In the genomic region with DNA sequence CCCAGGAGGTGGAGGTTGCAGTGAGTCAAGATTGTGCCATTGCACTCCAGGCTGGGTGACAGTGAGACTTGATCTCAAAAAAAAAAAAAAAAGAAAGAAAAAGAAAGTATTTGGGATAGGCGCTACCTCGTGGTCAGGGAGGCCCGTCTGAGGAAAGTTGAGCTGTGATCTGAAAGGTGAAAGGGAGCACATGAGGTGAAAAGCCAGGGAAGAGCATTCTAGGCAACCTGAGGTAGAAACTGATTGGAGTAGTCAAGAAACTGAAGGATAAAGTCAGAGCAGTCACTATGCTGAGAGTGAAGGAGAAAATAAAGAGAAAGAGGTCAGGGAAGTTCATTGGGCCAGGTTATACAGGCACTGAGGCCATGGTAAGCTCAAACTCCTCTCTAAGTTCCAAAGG, we compare ENCODE assay signal across 16 cellular contexts. TPM values are rescaled to one million over a fixed set of nuclear protein-coding genes. Genes with fewer than 3 reads are reported as not detected.
DNase-seq lines count a peak whose midpoint lies in the region; TF ChIP-seq lines count a peak whose summit lies in the region.
"Had no signal": no experiment of that assay in that cellular context is flagged by ENCODE, and none has a peak within 500 bp of the region (broad histone marks: within the 10 kb centered on the region; RNA-seq: fewer than 3 reads in every experiment).

No MANE protein-coding gene starts in this region.

- H3K79me2 ChIP-seq in mammary epithelial cell (ENCODE audit: insufficient read depth, low read length) = peaks cover 31% of the 10 kb centered on the region

- no peaks in the 10 kb centered on the region for H4K20me1 ChIP-seq in mammary epithelial cell (ENCODE audit: insufficient read depth, low read length)

- no CpG with 5 or more reads among the region's 3 CpGs for WGBS in mammary epithelial cell (ENCODE audit: low coverage, missing lambda C conversion rate)

- H3K4me1 Mint-ChIP-seq in activated T-helper 2 cell treated with anti-CD3 and anti-CD28 coated beads, Interferon-gamma antibody, Interleukin-2, Interleukin-4, amounts not matched to agents 10 μg/mL and 5 μg/mL and 100 μg/mL, durations not matched to agents 14 hours and 24 hours and 36 hours (ENCODE audit: low read depth) = peaks cover 20% of the 10 kb centered on the region
- H3K4me1 Mint-ChIP-seq in type B pancreatic cell (ENCODE audit: unreplicated experiment) = no peaks in the 10 kb centered on the region

- intact Hi-C loops in breast epithelium (cut with DNase I; ENCODE audit: low total_unique reads) (no loop called here), mammary epithelial cell (cut with micrococcal nuclease) (no loop called here), colonic mucosa (cut with DNase I) (no loop called here)
- intact Hi-C loops in activated T-helper 2 cell treated with anti-CD3 and anti-CD28 coated beads, Interferon-gamma antibody, Interleukin-2, Interleukin-4, amounts not matched to agents 10 μg/mL and 5 μg/mL and 100 μg/mL, durations not matched to agents 14 hours and 24 hours and 36 hours (cut with micrococcal nuclease) = no loop called here

- CTCF ChIA-PET in mammary epithelial cell (lab: Charles Lee; ENCODE audit: low non-redundant PET) = no interaction called here

- H3K4me1 ChIP-seq in breast epithelium (no peaks in the 10 kb centered on the region), mammary epithelial cell (ENCODE audit: insufficient read depth, low read length) (no peaks in the 10 kb centered on the region), colonic mucosa (no peaks in the 10 kb centered on the region)
- H3K4me1 ChIP-seq: BE2C had no signal

- peaks cover 77% of the 10 kb centered on the region for H3K36me3 Mint-ChIP-seq in activated T-helper 2 cell treated with anti-CD3 and anti-CD28 coated beads, Interferon-gamma antibody, Interleukin-2, Interleukin-4, amounts not matched to agents 10 μg/mL and 5 μg/mL and 100 μg/mL, durations not matched to agents 14 hours and 24 hours and 36 hours (ENCODE audit: low read depth)
- H3K36me3 Mint-ChIP-seq in type B pancreatic cell = peaks cover 18% of the 10 kb centered on the region

- TF ChIP-seq CTCF in breast epithelium (IDR thresholded peaks at IDR 0.05) (no peak), mammary epithelial cell (conservative IDR thresholded peaks at IDR 0.05 in 1 of 2, IDR thresholded peaks at IDR 0.05 in 1 of 2; ENCODE audit: extremely low read depth in 1 of 2, insufficient read depth in 1 of 2, low read depth in 1 of 2, low read length in 2 of 2) (no peak), type B pancreatic cell (conservative IDR thresholded peaks at IDR 0.05) (no peak), colonic mucosa (IDR thresholded peaks at IDR 0.05) (no peak)

- no peak overlapping the region for H3K9ac ChIP-seq in mammary epithelial cell (ENCODE audit: insufficient read depth, low read length)
- H3K9ac ChIP-seq in colonic mucosa (ENCODE audit: low read depth in 2 of 2, low read length in 2 of 2) = no peak overlapping the region

- in situ Hi-C loops in mammary epithelial cell (cut with MboI; ENCODE audit: low sequenced_read_pairs in 2 of 2) = loop anchor here in 1 of 2 donors (25.0 kb wide), 1 partner anchor 93 kb away; no protein-coding TSS in a partner anchor

- TF ChIP-seq POLR2A in breast epithelium (IDR thresholded peaks at IDR 0.05) = no peak

- H3K36me3 ChIP-seq in breast epithelium (peaks cover 10% of the 10 kb centered on the region), mammary epithelial cell (ENCODE audit: insufficient read depth, low read length) (peaks cover 23% of the 10 kb centered on the region), colonic mucosa (peaks cover 15% of the 10 kb centered on the region)

- H3K27ac ChIP-seq in breast epithelium (peak overlapping the region; percentile 41 to 55), mammary epithelial cell (ENCODE audit: insufficient read depth, low read depth, low read length) (no peak overlapping the region), colonic mucosa (no peak overlapping the region)
- H3K27ac ChIP-seq: PC-9 had no signal

- H3K27me3 Mint-ChIP-seq in activated T-helper 2 cell treated with anti-CD3 and anti-CD28 coated beads, Interferon-gamma antibody, Interleukin-2, Interleukin-4, amounts not matched to agents 10 μg/mL and 5 μg/mL and 100 μg/mL, durations not matched to agents 14 hours and 24 hours and 36 hours (ENCODE audit: low read depth) = no peaks in the 10 kb centered on the region
- H3K27me3 Mint-ChIP-seq in type B pancreatic cell = no peaks in the 10 kb centered on the region

- H3K9me3 ChIP-seq in breast epithelium (no peaks in the 10 kb centered on the region), mammary epithelial cell (replicated peaks; ENCODE audit: insufficient read depth, low read length) (no peaks in the 10 kb centered on the region), colonic mucosa (no peaks in the 10 kb centered on the region)
- H3K9me3 ChIP-seq: BE2C had no signal

- BruUV-seq in mammary epithelial cell (replicated peaks; lab: Mats Ljungman, UMichigan) = no TSS peak

- peak overlapping the region; percentile 4 for H3K27ac Mint-ChIP-seq in activated T-helper 2 cell treated with anti-CD3 and anti-CD28 coated beads, Interferon-gamma antibody, Interleukin-2, Interleukin-4, amounts not matched to agents 10 μg/mL and 5 μg/mL and 100 μg/mL, durations not matched to agents 14 hours and 24 hours and 36 hours
- peak overlapping the region; percentile 19 for H3K27ac Mint-ChIP-seq in type B pancreatic cell
- H3K27ac Mint-ChIP-seq: HFFc6 had no signal

- no peak overlapping the region for H3K4me3 ChIP-seq in breast epithelium
- no peak overlapping the region for H3K4me3 ChIP-seq in mammary epithelial cell (replicated peaks in 1 of 3; ENCODE audit: insufficient read depth in 1 of 3, low read depth in 2 of 3, low read length in 3 of 3)
- H3K4me3 ChIP-seq in colonic mucosa = no peak overlapping the region
- H3K4me3 ChIP-seq: PC-9 had no signal

- no peak for DNase-seq in breast epithelium (ENCODE audit: low spot score in 2 of 2)
- no peak for DNase-seq in mammary epithelial cell
- DNase-seq in activated T-helper 2 cell treated with anti-CD3 and anti-CD28 coated beads, Interferon-gamma antibody, Interleukin-2, Interleukin-4, amounts not matched to agents 10 μg/mL and 5 μg/mL and 100 μg/mL, durations not matched to agents 14 hours and 24 hours and 36 hours (ENCODE audit: low spot score) = no peak
- peak; percentile 27 for DNase-seq in islet precursor cell
- no peak for DNase-seq in type B pancreatic cell (ENCODE audit: extremely low spot score, unreplicated experiment)
- no peak for DNase-seq in NCI-H1105 treated with DMSO at 0.1 percent for 48 hours (lab: John Stamatoyannopoulos, UW)
- DNase-seq in colonic mucosa = no peak
- DNase-seq: BE2C, EL, HFFc6, KBM-7, NCI-H1048, NCI-H187 treated with DMSO at 0.1 percent for 48 hours, NCI-H446, NCI-H748 treated with DMSO at 0.1 percent for 48 hours, PC-9 had no signal

- H2AFZ ChIP-seq in mammary epithelial cell (ENCODE audit: low read depth, low read length) = no peak overlapping the region
- H2AFZ ChIP-seq: PC-9 had no signal

- dilution Hi-C loops in mammary epithelial cell (cut with HindIII; ENCODE audit: low sequenced_read_pairs) = no loop called here

- no peaks in the 10 kb centered on the region for H3K9me3 Mint-ChIP-seq in activated T-helper 2 cell treated with anti-CD3 and anti-CD28 coated beads, Interferon-gamma antibody, Interleukin-2, Interleukin-4, amounts not matched to agents 10 μg/mL and 5 μg/mL and 100 μg/mL, durations not matched to agents 14 hours and 24 hours and 36 hours
- H3K9me3 Mint-ChIP-seq in type B pancreatic cell = no peaks in the 10 kb centered on the region
- H3K9me3 Mint-ChIP-seq: HFFc6 had no signal

- H3K27me3 ChIP-seq in breast epithelium (no peaks in the 10 kb centered on the region), mammary epithelial cell (ENCODE audit: insufficient read depth, low read length) (no peaks in the 10 kb centered on the region), colonic mucosa (no peaks in the 10 kb centered on the region)
- H3K27me3 ChIP-seq: BE2C had no signal

- H3K4me3 Mint-ChIP-seq in activated T-helper 2 cell treated with anti-CD3 and anti-CD28 coated beads, Interferon-gamma antibody, Interleukin-2, Interleukin-4, amounts not matched to agents 10 μg/mL and 5 μg/mL and 100 μg/mL, durations not matched to agents 14 hours and 24 hours and 36 hours (ENCODE audit: low read depth) = no peak overlapping the region
- H3K4me3 Mint-ChIP-seq in type B pancreatic cell = no peak overlapping the region
- H3K4me3 Mint-ChIP-seq: HFFc6 had no signal

- no peak overlapping the region for H3K4me2 ChIP-seq in mammary epithelial cell (ENCODE audit: insufficient read depth, low read depth, low read length)
- H3K4me2 ChIP-seq: PC-9 had no signal

RNA-seq across cellular contexts. Expression of gene ANAPC5, which starts 7.7 kb away (rescaled TPM):
- 100 to 1,000 TPM; 109 to 169 (median 147) TPM for total RNA-seq in breast epithelium
- total RNA-seq in mammary epithelial cell = 100 to 1,000 TPM in 1 of 2 donors, 10 to 100 TPM in 1; 85.1 to 118 TPM
- polyA plus RNA-seq in mammary epithelial cell = 121 TPM
- polyA minus RNA-seq in mammary epithelial cell = 136 TPM
- total RNA-seq in activated T-helper 2 cell treated with anti-CD3 and anti-CD28 coated beads, Interferon-gamma antibody, Interleukin-2, Interleukin-4, amounts not matched to agents 10 μg/mL and 5 μg/mL and 100 μg/mL, durations not matched to agents 14 hours and 24 hours and 36 hours = 132 and 135 TPM in 2 replicates
- total RNA-seq in type B pancreatic cell (ENCODE audit: low replicate concordance) = 98.3 and 101 TPM in 2 replicates
- 10 to 100 TPM; 70.6 to 86.2 TPM for total RNA-seq in colonic mucosa

RNA-seq across cellular contexts. Expression of gene CAMKK2, which starts 48.0 kb away (rescaled TPM):
- total RNA-seq in breast epithelium (10 to 100 TPM; 27.4 to 32.0 (median 29.2) TPM), mammary epithelial cell (10 to 100 TPM; 24.8 to 26.0 TPM), type B pancreatic cell (ENCODE audit: low replicate concordance) (33.9 and 34.4 TPM in 2 replicates), colonic mucosa (10 to 100 TPM; 34.3 to 44.0 TPM)
- 25.6 TPM for polyA plus RNA-seq in mammary epithelial cell
- 33.6 TPM for polyA minus RNA-seq in mammary epithelial cell
- 33.3 and 35.2 TPM in 2 replicates for total RNA-seq in activated T-helper 2 cell treated with anti-CD3 and anti-CD28 coated beads, Interferon-gamma antibody, Interleukin-2, Interleukin-4, amounts not matched to agents 10 μg/mL and 5 μg/mL and 100 μg/mL, durations not matched to agents 14 hours and 24 hours and 36 hours

RNA-seq across cellular contexts. Expression of gene RNF34, which starts 55.4 kb away (rescaled TPM):
- total RNA-seq in breast epithelium (10 to 100 TPM; 32.4 to 47.3 (median 45.1) TPM), mammary epithelial cell (10 to 100 TPM; 49.5 to 56.8 TPM), type B pancreatic cell (ENCODE audit: low replicate concordance) (44.3 and 47.8 TPM in 2 replicates), colonic mucosa (10 to 100 TPM; 39.7 to 53.3 TPM)
- 34.9 TPM for polyA plus RNA-seq in mammary epithelial cell
- polyA minus RNA-seq in mammary epithelial cell = 165 TPM
- total RNA-seq in activated T-helper 2 cell treated with anti-CD3 and anti-CD28 coated beads, Interferon-gamma antibody, Interleukin-2, Interleukin-4, amounts not matched to agents 10 μg/mL and 5 μg/mL and 100 μg/mL, durations not matched to agents 14 hours and 24 hours and 36 hours = 74.1 and 78.3 TPM in 2 replicates

Comparison
In these comparisons a context has a peak if more than half of its experiments do, and no peak if none do; other contexts are left out.
1. H3K27ac ChIP-seq: peak in breast epithelium (2 of 2); none in mammary epithelial cell (single experiment) and colonic mucosa (single experiment).